Comparison of ENCODE assay signal across 8 cellular contexts in genomic region chr5:91266184-91266705, GRCh38.
A peak's percentile ranks its signal among the peaks of the same experiment; 100 is the strongest.
DNase-seq lines count a peak whose midpoint lies in the region; ATAC-seq and TF ChIP-seq lines count a peak whose summit lies in the region.

No MANE protein-coding gene starts in this region.

- ATAC-seq in GM19452 (IDR thresholded peaks at IDR 0.05; ENCODE audit: unreplicated experiment) (peak; percentile 72), HG03521 (IDR thresholded peaks at IDR 0.05; ENCODE audit: unreplicated experiment) (peak; percentile 89), lower lobe of right lung (peak; percentile 42 to 73), GM19397 (IDR thresholded peaks at IDR 0.05; ENCODE audit: unreplicated experiment) (no peak)

- no peaks in the 10 kb centered on the region for H3K9me3 ChIP-seq in ascending aorta
- no peaks in the 10 kb centered on the region for H3K9me3 ChIP-seq in lower lobe of right lung

- peaks cover 0 to 4% of the 10 kb centered on the region in 2 donors for H3K4me1 ChIP-seq in ascending aorta
- H3K4me1 ChIP-seq in lower lobe of right lung, result no peaks in the 10 kb centered on the region

- no peaks in the 10 kb centered on the region for H3K36me3 Mint-ChIP-seq in CD14-positive monocyte

- H3K27me3 ChIP-seq in ascending aorta, result no peaks in the 10 kb centered on the region
- no peaks in the 10 kb centered on the region for H3K27me3 ChIP-seq in lower lobe of right lung (ENCODE audit: low read depth)

- intact Hi-C loops in CD14-positive monocyte (cut with micrococcal nuclease) (no loop called here), ascending aorta (cut with DNase I) (no loop called here), lower lobe of right lung (cut with DNase I) (no loop called here)

- peak overlapping the region in 3 of 7 donors; percentile 4 to 53 (median 52) for H3K27ac Mint-ChIP-seq in CD14-positive monocyte

- peaks cover 2 to 14% (median 8%) of the 10 kb centered on the region in 7 donors for H3K9me3 Mint-ChIP-seq in CD14-positive monocyte

- no peak overlapping the region for H3K4me3 Mint-ChIP-seq in CD14-positive monocyte

- DNase-seq in CD14-positive monocyte (ENCODE audit: low spot score) (no peak), ascending aorta (ENCODE audit: low spot score in 2 of 2) (no peak), lower lobe of right lung (no peak), amygdala (lab: John Stamatoyannopoulos, UW) (no peak)
- no peak for DNase-seq in stimulated activated CD4-positive, alpha-beta T cell treated with anti-CD3 and anti-CD28 coated beads, Interleukin-15, amount 100 ng/mL, for 24 hours

- H3K27me3 Mint-ChIP-seq in CD14-positive monocyte (ENCODE audit: low read depth in 3 of 3), result no peaks in the 10 kb centered on the region

- H3K27ac ChIP-seq in ascending aorta (peak overlapping the region in 1 of 2 donors; percentile 26), lower lobe of right lung (no peak overlapping the region)

- H3K36me3 ChIP-seq in ascending aorta (no peaks in the 10 kb centered on the region), lower lobe of right lung (no peaks in the 10 kb centered on the region)

- peaks cover 8% of the 10 kb centered on the region for H3K4me1 Mint-ChIP-seq in CD14-positive monocyte

- H3K4me3 ChIP-seq in ascending aorta, result no peak overlapping the region
- no peak overlapping the region for H3K4me3 ChIP-seq in lower lobe of right lung

- peak; percentile 54 for TF ChIP-seq CTCF in CD14-positive monocyte (IDR thresholded peaks at IDR 0.05)
- TF ChIP-seq CTCF in ascending aorta (IDR thresholded peaks at IDR 0.05), result peak in 2 of 3 experiments; percentile 12 to 14
- TF ChIP-seq CTCF in lower lobe of right lung (IDR thresholded peaks at IDR 0.05), result no peak
